ENCODE assay signal across 30 cellular contexts in genomic region chr2:126849486-126849885, GRCh38. TPM values are rescaled to one million over a fixed set of nuclear protein-coding genes. Genes with fewer than 3 reads are reported as not detected.
"Had no signal": no experiment of that assay in that cellular context is flagged by ENCODE, and none has a peak within 500 bp of the region (broad histone marks: within the 10 kb centered on the region; RNA-seq: fewer than 3 reads in every experiment).

No MANE protein-coding gene starts in this region.

- H3K4me1 ChIP-seq: gastrocnemius medialis, pancreas, stomach, testis, tibial artery, upper lobe of right lung, uterus had no signal

- H3K4me3 Mint-ChIP-seq: naive thymus-derived CD8-positive, alpha-beta T cell; nephron progenitor cell; stimulated activated effector memory CD8-positive, alpha-beta T cell treated with anti-CD3 and anti-CD28 coated beads, Interleukin-12 subunit alpha, Interleukin-12 subunit beta, amount 100 ng/mL, for 72 hours had no signal

- H3K36me3 ChIP-seq: gastrocnemius medialis, pancreas, stomach, tibial artery, upper lobe of right lung, uterus had no signal

- H3K9me3 ChIP-seq: gastrocnemius medialis, pancreas, stomach, testis, tibial artery, upper lobe of right lung, uterus had no signal

- H3K27me3 ChIP-seq: dorsolateral prefrontal cortex, gastrocnemius medialis, pancreas, testis, tibial artery, upper lobe of right lung, uterus had no signal

- H3K36me3 Mint-ChIP-seq: naive thymus-derived CD8-positive, alpha-beta T cell; stimulated activated effector memory CD8-positive, alpha-beta T cell treated with anti-CD3 and anti-CD28 coated beads, Interleukin-12 subunit alpha, Interleukin-12 subunit beta, amount 100 ng/mL, for 72 hours had no signal

- H3K9me3 Mint-ChIP-seq: naive thymus-derived CD8-positive, alpha-beta T cell; nephron progenitor cell; stimulated activated effector memory CD8-positive, alpha-beta T cell treated with anti-CD3 and anti-CD28 coated beads, Interleukin-12 subunit alpha, Interleukin-12 subunit beta, amount 100 ng/mL, for 72 hours had no signal

- H3K4me3 ChIP-seq: dorsolateral prefrontal cortex, gastrocnemius medialis, pancreas, smooth muscle cell, stomach, testis, tibial artery, upper lobe of right lung, uterus had no signal

- H3K27ac ChIP-seq: dorsolateral prefrontal cortex, gastrocnemius medialis, pancreas, stomach, testis, tibial artery, upper lobe of right lung, uterus had no signal

- DNase-seq: cerebellar nuclear complex; dorsolateral prefrontal cortex; effector CD4-positive, alpha-beta T cell; foreskin fibroblast; gastrocnemius medialis; kidney; naive thymus-derived CD8-positive, alpha-beta T cell; nephron progenitor cell; occipital lobe; pancreas; retina; stimulated activated CD4-positive, alpha-beta T cell treated with anti-CD3 and anti-CD28 coated beads, Interleukin-4, amount 100 ng/mL, for 24 hours; stimulated activated naive CD4-positive, alpha-beta T cell treated with Interleukin-2 at 50 U/mL for 16 hours; stomach; testis; tibial artery; upper lobe of right lung; uterus had no signal

- H3K27ac Mint-ChIP-seq: naive thymus-derived CD8-positive, alpha-beta T cell; nephron progenitor cell; stimulated activated effector memory CD8-positive, alpha-beta T cell treated with anti-CD3 and anti-CD28 coated beads, Interleukin-12 subunit alpha, Interleukin-12 subunit beta, amount 100 ng/mL, for 72 hours had no signal

- H3K4me2 ChIP-seq: smooth muscle cell had no signal

- H3K4me1 Mint-ChIP-seq: naive thymus-derived CD8-positive, alpha-beta T cell; stimulated activated effector memory CD8-positive, alpha-beta T cell treated with anti-CD3 and anti-CD28 coated beads, Interleukin-12 subunit alpha, Interleukin-12 subunit beta, amount 100 ng/mL, for 72 hours had no signal

RNA-seq across cellular contexts. Expression of gene TEX51, which starts 49.2 kb away (rescaled TPM):
- total RNA-seq: dorsolateral prefrontal cortex; gastrocnemius medialis; glomerular endothelial cell; kidney; left lobe of liver; liver; lung microvascular endothelial cell; myocyte; naive thymus-derived CD8-positive, alpha-beta T cell; occipital lobe; pancreas; posterior vena cava; pulmonary artery endothelial cell; sciatic nerve; smooth muscle cell; stomach; subcutaneous adipose tissue; upper lobe of right lung; uterus had no signal
- polyA plus RNA-seq: esophagus; liver; naive thymus-derived CD8-positive, alpha-beta T cell; pancreas; smooth muscle cell; stomach had no signal
